Comparison of ENCODE assay signal across 8 cellular contexts in the genomic region with DNA sequence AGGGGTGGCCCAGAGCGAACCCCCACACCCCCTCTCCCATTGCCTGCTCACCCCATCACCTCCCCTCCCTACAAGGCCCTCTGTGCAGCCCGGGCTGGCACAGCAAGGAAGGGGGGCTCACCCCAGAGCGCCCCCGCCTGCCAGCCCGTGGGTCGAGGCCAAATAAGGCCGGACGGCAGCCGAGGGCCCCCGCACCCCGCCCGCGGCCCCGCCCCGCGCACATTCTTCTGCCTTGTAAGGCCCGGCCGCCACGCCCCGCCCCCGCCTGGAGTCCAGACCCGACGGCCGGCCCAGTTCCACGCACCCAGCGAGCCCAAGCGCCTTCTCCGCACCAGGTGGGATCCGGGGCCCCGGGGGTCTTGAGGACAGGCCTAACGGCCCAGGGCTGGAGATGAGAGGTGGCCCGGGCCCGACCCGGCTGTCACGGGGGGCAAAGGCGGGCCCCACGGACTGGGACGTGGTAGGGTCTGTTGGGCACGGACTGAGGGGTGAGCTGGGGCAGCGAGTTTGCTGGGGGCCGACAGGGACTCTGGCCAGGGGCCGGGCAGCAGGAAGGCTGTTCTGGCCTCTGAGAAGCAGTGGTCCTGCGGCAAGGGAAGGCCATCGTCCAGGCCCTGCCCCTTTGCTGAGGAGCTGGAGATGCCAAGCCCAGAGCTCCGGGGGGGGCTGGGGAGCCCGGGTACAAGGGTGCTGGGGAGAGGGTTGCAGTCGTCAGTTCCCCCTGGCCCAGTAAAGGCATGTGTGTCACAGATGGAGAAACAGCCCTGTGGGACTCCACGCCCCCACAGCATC. TPM values are rescaled to one million over a fixed set of nuclear protein-coding genes. Genes with fewer than 3 reads are reported as not detected.
A peak's percentile ranks its signal among the peaks of the same experiment; 100 is the strongest.
DNase-seq lines count a peak whose midpoint lies in the region; ATAC-seq, FAIRE-seq and TF ChIP-seq lines count a peak whose summit lies in the region.

A gene (plus strand): TSS at position 293 of the 792 bp plus-strand sequence. CDS start 3,366 bp downstream, outside the sequence.

- WGBS in mammary epithelial cell (ENCODE audit: low coverage, missing lambda C conversion rate) = 12% methylated on average over 6 of the region's 48 CpGs
- WGBS in small intestine, 3 donors = 4 to 13% (median 10%) methylated on average over 38 to 48 of the region's 48 CpGs

- H3K36me3 ChIP-seq in mammary epithelial cell (ENCODE audit: insufficient read depth, low read length) = no peaks in the 10 kb centered on the region
- no peaks in the 10 kb centered on the region for H3K36me3 ChIP-seq in small intestine (ENCODE audit: control insufficient read depth in 2 of 2, insufficient read depth in 2 of 2, low read length in 2 of 2)

- H2AFZ ChIP-seq in mammary epithelial cell (ENCODE audit: low read depth, low read length) = peak within 1 kb of the TSS; percentile 84

- peaks cover 29% of the 10 kb centered on the region for H3K27me3 Mint-ChIP-seq in activated naive CD4-positive, alpha-beta T cell treated with anti-CD3 and anti-CD28 coated beads, Interleukin-2, amount 10 ng/mL, durations not matched to agents 7 days and 5 days

- no peaks in the 10 kb centered on the region for H4K20me1 ChIP-seq in mammary epithelial cell (ENCODE audit: insufficient read depth, low read length)

- TF ChIP-seq CTCF in mammary epithelial cell (conservative IDR thresholded peaks at IDR 0.05 in 1 of 2, IDR thresholded peaks at IDR 0.05 in 1 of 2; ENCODE audit: extremely low read depth in 1 of 2, insufficient read depth in 1 of 2, low read depth in 1 of 2, low read length in 2 of 2) = no peak

- BruUV-seq in mammary epithelial cell (replicated peaks; lab: Mats Ljungman, UMichigan) = no TSS peak

- H3K36me3 Mint-ChIP-seq in activated naive CD4-positive, alpha-beta T cell treated with anti-CD3 and anti-CD28 coated beads, Interleukin-2, amount 10 ng/mL, durations not matched to agents 7 days and 5 days = no peaks in the 10 kb centered on the region

- H3K27ac ChIP-seq in mammary epithelial cell (ENCODE audit: insufficient read depth, low read depth, low read length) (no peak within 1 kb of the TSS), small intestine (ENCODE audit: low read depth in 1 of 2, low read length in 1 of 2) (peak within 1 kb of the TSS in 1 of 2 donors; percentile 78)

- H3K4me1 Mint-ChIP-seq in activated naive CD4-positive, alpha-beta T cell treated with anti-CD3 and anti-CD28 coated beads, Interleukin-2, amount 10 ng/mL, durations not matched to agents 7 days and 5 days = no peaks in the 10 kb centered on the region

- no peak within 1 kb of the TSS for H3K4me3 Mint-ChIP-seq in activated naive CD4-positive, alpha-beta T cell treated with anti-CD3 and anti-CD28 coated beads, Interleukin-2, amount 10 ng/mL, durations not matched to agents 7 days and 5 days

- no peaks in the 10 kb centered on the region for H3K27me3 ChIP-seq in mammary epithelial cell (ENCODE audit: insufficient read depth, low read length)
- no peaks in the 10 kb centered on the region for H3K27me3 ChIP-seq in small intestine (ENCODE audit: control insufficient read depth in 2 of 2, insufficient read depth in 2 of 2, low read length in 2 of 2)

- H3K4me2 ChIP-seq in mammary epithelial cell (ENCODE audit: insufficient read depth, low read depth, low read length) = peak within 1 kb of the TSS; percentile 64

- no peaks in the 10 kb centered on the region for H3K9me3 ChIP-seq in mammary epithelial cell (replicated peaks; ENCODE audit: insufficient read depth, low read length)
- H3K9me3 ChIP-seq in small intestine (ENCODE audit: control insufficient read depth, low read depth) = no peaks in the 10 kb centered on the region

- no peaks in the 10 kb centered on the region for H3K9me3 Mint-ChIP-seq in activated naive CD4-positive, alpha-beta T cell treated with anti-CD3 and anti-CD28 coated beads, Interleukin-2, amount 10 ng/mL, durations not matched to agents 7 days and 5 days

- CTCF ChIA-PET in activated naive CD4-positive, alpha-beta T cell treated with anti-CD3 and anti-CD28 coated beads, Interleukin-2, amount 10 ng/mL, durations not matched to agents 7 days and 5 days (lab: Charles Lee) = no interaction called here
- CTCF ChIA-PET in mammary epithelial cell (lab: Charles Lee; ENCODE audit: low non-redundant PET) = interaction anchor here (0.5 to 0.6 kb wide), 2 partner anchors 9 to 68 kb away, joined by 3 read pairs; no protein-coding TSS in a partner anchor

- peak; percentile 31 for DNase-seq in activated naive CD4-positive, alpha-beta T cell treated with anti-CD3 and anti-CD28 coated beads, Interleukin-2, amount 10 ng/mL, durations not matched to agents 7 days and 5 days
- DNase-seq in activated naive CD4-positive, alpha-beta T cell treated with Interleukin-2 at 50 U/mL for 16 hours = no peak
- no peak for DNase-seq in mammary epithelial cell
- DNase-seq in iris pigment epithelial cell (ENCODE audit: low read depth) = peak; percentile 81
- DNase-seq in small intestine = peak; percentile 54
- DNase-seq in SKM-1 treated with dmso at 0.1 percent for 144 hours (lab: John Stamatoyannopoulos, UW; ENCODE audit: unreplicated experiment) = no peak
- DNase-seq in activated CD8-positive, alpha-beta memory T cell treated with anti-CD3 and anti-CD28 coated beads, Interleukin-2, amount 50 U/mL, for 4 hours = no peak

- intact Hi-C loops in mammary epithelial cell (cut with micrococcal nuclease) = loop anchor here (10.0 kb wide), 1 partner anchor 77 kb away; no protein-coding TSS in a partner anchor

- dilution Hi-C loops in mammary epithelial cell (cut with HindIII; ENCODE audit: low sequenced_read_pairs) = no loop called here

- in situ Hi-C loops in mammary epithelial cell (cut with MboI; ENCODE audit: low sequenced_read_pairs in 2 of 2) = no loop called here

- H3K79me2 ChIP-seq in mammary epithelial cell (ENCODE audit: insufficient read depth, low read length) = no peaks in the 10 kb centered on the region

- FAIRE-seq in small intestine (lab: Jason Lieb, UNC) = no peak

- ATAC-seq in GM21786 (IDR thresholded peaks at IDR 0.05; ENCODE audit: unreplicated experiment) = no peak

- H3K4me3 ChIP-seq in mammary epithelial cell (replicated peaks in 1 of 3; ENCODE audit: insufficient read depth in 1 of 3, low read depth in 2 of 3, low read length in 3 of 3) (peak within 1 kb of the TSS in 2 of 3 experiments; percentile 24 to 54), small intestine (ENCODE audit: low read depth in 1 of 2, low read length in 2 of 2) (peak within 1 kb of the TSS; percentile 24 to 43)

- H3K4me1 ChIP-seq in mammary epithelial cell (ENCODE audit: insufficient read depth, low read length) (peaks cover 10% of the 10 kb centered on the region), small intestine (ENCODE audit: control insufficient read depth in 2 of 2, insufficient read depth in 1 of 2, low read depth in 1 of 2, low read length in 1 of 2) (peaks cover 0 to 3% of the 10 kb centered on the region in 2 donors)

- no peak within 1 kb of the TSS for H3K27ac Mint-ChIP-seq in activated naive CD4-positive, alpha-beta T cell treated with anti-CD3 and anti-CD28 coated beads, Interleukin-2, amount 10 ng/mL, durations not matched to agents 7 days and 5 days

- no peak within 1 kb of the TSS for H3K9ac ChIP-seq in mammary epithelial cell (ENCODE audit: insufficient read depth, low read length)

RNA-seq across cellular contexts. Expression of the gene that starts here (rescaled TPM):
- 100 to 1,000 TPM in 1 of 2 donors, 10 to 100 TPM in 1; 29.4 to 138 TPM for total RNA-seq in mammary epithelial cell
- polyA plus RNA-seq in mammary epithelial cell = 3.7 TPM
- polyA minus RNA-seq in mammary epithelial cell = 5.0 TPM
- 10 to 100 TPM in 2 of 3 donors, 1 to 10 TPM in 1; 7.4 to 91.2 (median 34.6) TPM for polyA plus RNA-seq in small intestine

Comparison
In these comparisons a context has a peak if more than half of its experiments do, and no peak if none do; other contexts are left out.
1. DNase-seq: peak in activated naive CD4-positive, alpha-beta T cell treated with anti-CD3 and anti-CD28 coated beads, Interleukin-2, amount 10 ng/mL, durations not matched to agents 7 days and 5 days (single experiment), iris pigment epithelial cell (single experiment) and small intestine (single experiment); none in activated naive CD4-positive, alpha-beta T cell treated with Interleukin-2 at 50 U/mL for 16 hours (single experiment), mammary epithelial cell (single experiment), SKM-1 treated with dmso at 0.1 percent for 144 hours (single experiment) and activated CD8-positive, alpha-beta memory T cell treated with anti-CD3 and anti-CD28 coated beads, Interleukin-2, amount 50 U/mL, for 4 hours (single experiment).